8 cellular contexts compared by ENCODE assay signal in genomic region chr6:26249709-26249958, GRCh38.
DNase-seq lines count a peak whose midpoint lies in the region; ATAC-seq and TF ChIP-seq lines count a peak whose summit lies in the region.

No MANE protein-coding gene starts in this region.

- no peaks in the 10 kb centered on the region for H3K36me3 ChIP-seq in right lobe of liver

- in situ Hi-C loops in astrocyte of the cerebellum (cut with HindIII; ENCODE audit: low sequenced_read_pairs): no loop called here

- H3K4me3 ChIP-seq in astrocyte of the cerebellum (ENCODE audit: low read depth, low read length) (peak overlapping the region; percentile 72), right lobe of liver (peak overlapping the region; percentile 9 to 47 (median 20))

- H3K27me3 Mint-ChIP-seq in IgD-negative memory B cell (no peaks in the 10 kb centered on the region), type B pancreatic cell (no peaks in the 10 kb centered on the region)

- 3% methylated on average over 13 of the region's 13 CpGs for WGBS in right lobe of liver (ENCODE audit: insufficient coverage, low coverage, low lambda C conversion rate, missing lambda C conversion rate)

- H3K4me1 ChIP-seq in right lobe of liver: no peaks in the 10 kb centered on the region

- intact Hi-C loops in right lobe of liver (cut with DNase I): no loop called here

- H3K27me3 ChIP-seq in right lobe of liver: peaks cover 0 to 29% of the 10 kb centered on the region in 2 donors

- no peak for TF ChIP-seq POLR2A in right lobe of liver (IDR thresholded peaks at IDR 0.05)

- no peaks in the 10 kb centered on the region for H3K9me3 ChIP-seq in right lobe of liver

- peak; percentile 84 for DNase-seq in DMS53 treated with DMSO at 0.1 percent for 48 hours (lab: John Stamatoyannopoulos, UW; ENCODE audit: unreplicated experiment)
- DNase-seq in astrocyte of the cerebellum (ENCODE audit: low read depth): no peak
- no peak for DNase-seq in right lobe of liver
- no peak for DNase-seq in type B pancreatic cell (ENCODE audit: extremely low spot score, unreplicated experiment)
- DNase-seq in omental fat pad (ENCODE audit: low spot score): no peak
- DNase-seq in retina: no peak

- peaks cover 19 to 34% (median 26%) of the 10 kb centered on the region in 3 donors for H3K4me1 Mint-ChIP-seq in IgD-negative memory B cell
- peaks cover 14% of the 10 kb centered on the region for H3K4me1 Mint-ChIP-seq in type B pancreatic cell (ENCODE audit: unreplicated experiment)

- ATAC-seq in GM19455 (IDR thresholded peaks at IDR 0.05; ENCODE audit: unreplicated experiment) (peak; percentile 34), right lobe of liver (peak; percentile 48 to 58 (median 49)), omental fat pad (ENCODE audit: low FRiP score) (no peak)

- TF ChIP-seq CTCF in astrocyte of the cerebellum (IDR thresholded peaks at IDR 0.05; ENCODE audit: low read depth, low read length, missing control alignments) (no peak), right lobe of liver (IDR thresholded peaks at IDR 0.05) (no peak), type B pancreatic cell (conservative IDR thresholded peaks at IDR 0.05) (no peak), omental fat pad (IDR thresholded peaks at IDR 0.05) (no peak)

- H3K9me3 Mint-ChIP-seq in IgD-negative memory B cell: peaks cover 0 to 4% (median 0%) of the 10 kb centered on the region in 3 donors
- H3K9me3 Mint-ChIP-seq in type B pancreatic cell: no peaks in the 10 kb centered on the region

- peak overlapping the region; percentile 84 to 99 (median 94) for H3K4me3 Mint-ChIP-seq in IgD-negative memory B cell
- H3K4me3 Mint-ChIP-seq in type B pancreatic cell: peak overlapping the region; percentile 95

- H3K27ac Mint-ChIP-seq in IgD-negative memory B cell (peak overlapping the region; percentile 90 to 95 (median 94)), type B pancreatic cell (peak overlapping the region; percentile 98)

- H3K36me3 Mint-ChIP-seq in IgD-negative memory B cell (peaks cover 2% of the 10 kb centered on the region), type B pancreatic cell (peaks cover 3% of the 10 kb centered on the region)

- peak overlapping the region in 2 of 3 donors; percentile 49 to 52 for H3K27ac ChIP-seq in right lobe of liver
